In the genomic region with DNA sequence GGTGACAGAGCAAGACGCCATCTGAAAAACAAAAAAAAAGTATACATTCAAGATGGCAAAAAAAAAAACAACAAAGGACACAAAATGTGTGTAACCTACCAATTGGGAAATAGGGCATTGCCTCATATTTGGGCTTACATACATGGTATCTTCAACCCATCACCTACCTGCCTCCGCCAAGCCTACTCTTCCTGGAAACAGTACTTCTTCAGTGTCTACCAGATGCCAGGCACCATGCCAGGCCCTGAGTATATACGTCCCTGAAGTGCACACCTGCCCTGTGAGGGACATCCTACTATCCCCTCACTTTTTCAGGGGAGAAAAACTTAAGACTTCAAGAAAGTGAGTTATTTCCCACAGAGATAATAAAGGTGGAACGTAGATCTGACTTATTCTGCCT, we compare ENCODE assay signal across 15 cellular contexts.
A peak's percentile ranks its signal among the peaks of the same experiment; 100 is the strongest.
DNase-seq lines count a peak whose midpoint lies in the region; ATAC-seq lines count a peak whose summit lies in the region.
"Had no signal": no experiment of that assay in that cellular context is flagged by ENCODE, and none has a peak within 500 bp of the region (broad histone marks: within the 10 kb centered on the region; RNA-seq: fewer than 3 reads in every experiment).

No MANE protein-coding gene starts in this region.

- no peak overlapping the region for H4K5ac ChIP-seq in mesendoderm (ENCODE audit: low read length)

- H3K79me1 ChIP-seq in mesendoderm (ENCODE audit: low read length) = no peaks in the 10 kb centered on the region

- no peak overlapping the region for H3K4ac ChIP-seq in mesendoderm (ENCODE audit: low read depth, low read length)

- H2AK5ac ChIP-seq in mesendoderm (ENCODE audit: low read length) = no peak overlapping the region

- H2BK5ac ChIP-seq in mesendoderm (ENCODE audit: low read length) = no peak overlapping the region

- no peak overlapping the region for H2BK15ac ChIP-seq in mesendoderm (replicated peaks; ENCODE audit: low read depth)

- H3K56ac ChIP-seq in mesendoderm (ENCODE audit: low read length) = peak overlapping the region; percentile 40

- no peak overlapping the region for H3K9ac ChIP-seq in mesendoderm (ENCODE audit: low read length)

- H3K36me3 ChIP-seq in mesendoderm (ENCODE audit: control insufficient read depth, insufficient read depth, low read length) (no peaks in the 10 kb centered on the region), thymus (ENCODE audit: control insufficient read depth, insufficient read depth) (no peaks in the 10 kb centered on the region)
- H3K36me3 ChIP-seq: BE2C had no signal

- H3K4me1 ChIP-seq in mesendoderm (ENCODE audit: control insufficient read depth, low read depth, low read length) = peaks cover 11% of the 10 kb centered on the region
- H3K4me1 ChIP-seq in thymus (ENCODE audit: control insufficient read depth, insufficient read depth, low read length) = peaks cover 26% of the 10 kb centered on the region

- peak; percentile 41 for DNase-seq in activated CD8-positive, alpha-beta memory T cell treated with anti-CD3 and anti-CD28 coated beads for 24 hours
- no peak for DNase-seq in activated CD8-positive, alpha-beta memory T cell treated with anti-CD3 and anti-CD28 coated beads, Interleukin-2, amount 50 U/mL, for 4 hours
- DNase-seq in RPMI8226 (peak; percentile 41), mesendoderm (no peak), OCI-M1 (lab: John Stamatoyannopoulos, UW) (no peak)
- DNase-seq: anterior cingulate cortex; BE2C; naive B cell; NK-92 treated with Interleukin-12 subunit alpha and Interleukin-12 subunit beta, amount 100 ng/mL, for 24 hours; stimulated activated CD4-positive, alpha-beta T cell treated with anti-CD3 and anti-CD28 coated beads, Interleukin-15, amount 100 ng/mL, for 24 hours; stimulated activated naive CD4-positive, alpha-beta T cell treated with Interleukin-2 at 50 U/mL for 16 hours; SW 1271 had no signal

- no peaks in the 10 kb centered on the region for H3K27me3 ChIP-seq in mesendoderm (ENCODE audit: insufficient read depth, low read length, poor library complexity)
- H3K27me3 ChIP-seq in thymus (ENCODE audit: control insufficient read depth, insufficient read depth) = no peaks in the 10 kb centered on the region
- H3K27me3 ChIP-seq: BE2C had no signal

- H3K4me2 ChIP-seq in mesendoderm (ENCODE audit: low read length) = no peak overlapping the region

- H3K27ac ChIP-seq in mesendoderm (ENCODE audit: low read depth, low read length) (no peak overlapping the region), thymus (ENCODE audit: low read depth) (peak overlapping the region; percentile 46)

- ATAC-seq in HG03139 (IDR thresholded peaks at IDR 0.05; ENCODE audit: unreplicated experiment) (no peak), GM18868 (IDR thresholded peaks at IDR 0.05; ENCODE audit: unreplicated experiment) (no peak)

- no peak overlapping the region for H4K8ac ChIP-seq in mesendoderm (ENCODE audit: low read depth, low read length)

- no CpG with 5 or more reads among the region's 4 CpGs for WGBS in mesendoderm (ENCODE audit: extremely low coverage, insufficient coverage, low lambda C conversion rate)
- WGBS in thymus = 86% methylated on average over 4 of the region's 4 CpGs

- H2BK120ac ChIP-seq in mesendoderm (ENCODE audit: low read depth, low read length) = no peak overlapping the region

- H3K79me2 ChIP-seq in mesendoderm (ENCODE audit: control insufficient read depth, insufficient read depth, low read length) = no peaks in the 10 kb centered on the region

- H3K9me3 ChIP-seq in thymus (ENCODE audit: control insufficient read depth) = no peaks in the 10 kb centered on the region
- H3K9me3 ChIP-seq: BE2C had no signal

- H3K4me3 ChIP-seq in mesendoderm (ENCODE audit: low read length) = no peak overlapping the region
- no peak overlapping the region for H3K4me3 ChIP-seq in thymus (ENCODE audit: low read length)

- H3K18ac ChIP-seq in mesendoderm (ENCODE audit: low read length) = no peak overlapping the region

- H3K23ac ChIP-seq in mesendoderm (ENCODE audit: low read length) = no peak overlapping the region

Comparison
In these comparisons a context has a peak if more than half of its experiments do, and no peak if none do; other contexts are left out.
1. DNase-seq: peak in activated CD8-positive, alpha-beta memory T cell treated with anti-CD3 and anti-CD28 coated beads for 24 hours (single experiment) and RPMI8226 (single experiment); none in activated CD8-positive, alpha-beta memory T cell treated with anti-CD3 and anti-CD28 coated beads, Interleukin-2, amount 50 U/mL, for 4 hours (single experiment), mesendoderm (single experiment) and OCI-M1 (single experiment).